ENCODE assay signal across 1 cellular context in the genomic region with DNA sequence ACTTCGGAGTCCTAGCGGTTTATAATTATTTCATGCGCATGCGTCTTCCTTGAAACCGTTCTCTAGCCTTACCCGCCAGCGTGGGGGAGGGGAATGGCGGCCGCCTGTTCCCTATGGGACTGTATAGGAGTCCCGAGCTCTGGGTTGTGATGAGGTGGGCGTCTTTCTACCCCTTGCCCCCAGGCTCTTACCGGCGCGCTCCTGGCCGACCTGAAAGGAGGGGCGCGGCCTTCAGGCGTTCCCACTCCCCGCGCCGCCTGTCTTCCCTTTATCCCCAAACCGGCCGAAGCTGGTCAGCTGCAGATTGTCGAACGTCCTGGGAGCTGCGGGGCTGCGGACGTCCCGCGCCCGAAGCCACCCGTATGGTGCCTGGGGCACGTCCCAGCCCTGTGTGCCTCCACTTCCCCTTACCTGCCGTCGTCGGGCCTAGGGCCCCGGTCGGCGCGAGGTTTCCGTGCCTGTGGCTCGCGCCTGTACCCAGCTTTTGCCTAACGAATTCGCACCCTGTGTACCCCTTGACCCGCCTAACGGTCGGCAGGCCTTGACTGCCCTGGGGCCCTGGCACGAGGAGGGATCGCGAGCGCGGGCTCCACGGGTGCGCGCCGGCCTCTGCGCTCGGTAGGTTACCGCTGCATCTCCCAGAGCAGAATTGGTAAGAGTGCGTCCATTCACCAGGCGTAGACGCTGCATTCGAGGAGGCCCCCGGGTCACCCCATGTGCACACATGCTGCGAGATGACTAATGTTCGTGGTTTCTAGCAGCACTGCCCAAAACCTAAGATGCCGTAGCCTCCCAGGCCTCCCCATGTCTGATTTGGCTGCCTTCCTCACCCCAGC.
TF ChIP-seq lines count a peak whose summit lies in the region.

No MANE protein-coding gene starts in this region.

TF ChIP-seq in GM12878, 131 proteins besides CTCF, POLR2A, EP300 and RAD21 (continues in another document):
- TF ChIP-seq, protein P1, sequence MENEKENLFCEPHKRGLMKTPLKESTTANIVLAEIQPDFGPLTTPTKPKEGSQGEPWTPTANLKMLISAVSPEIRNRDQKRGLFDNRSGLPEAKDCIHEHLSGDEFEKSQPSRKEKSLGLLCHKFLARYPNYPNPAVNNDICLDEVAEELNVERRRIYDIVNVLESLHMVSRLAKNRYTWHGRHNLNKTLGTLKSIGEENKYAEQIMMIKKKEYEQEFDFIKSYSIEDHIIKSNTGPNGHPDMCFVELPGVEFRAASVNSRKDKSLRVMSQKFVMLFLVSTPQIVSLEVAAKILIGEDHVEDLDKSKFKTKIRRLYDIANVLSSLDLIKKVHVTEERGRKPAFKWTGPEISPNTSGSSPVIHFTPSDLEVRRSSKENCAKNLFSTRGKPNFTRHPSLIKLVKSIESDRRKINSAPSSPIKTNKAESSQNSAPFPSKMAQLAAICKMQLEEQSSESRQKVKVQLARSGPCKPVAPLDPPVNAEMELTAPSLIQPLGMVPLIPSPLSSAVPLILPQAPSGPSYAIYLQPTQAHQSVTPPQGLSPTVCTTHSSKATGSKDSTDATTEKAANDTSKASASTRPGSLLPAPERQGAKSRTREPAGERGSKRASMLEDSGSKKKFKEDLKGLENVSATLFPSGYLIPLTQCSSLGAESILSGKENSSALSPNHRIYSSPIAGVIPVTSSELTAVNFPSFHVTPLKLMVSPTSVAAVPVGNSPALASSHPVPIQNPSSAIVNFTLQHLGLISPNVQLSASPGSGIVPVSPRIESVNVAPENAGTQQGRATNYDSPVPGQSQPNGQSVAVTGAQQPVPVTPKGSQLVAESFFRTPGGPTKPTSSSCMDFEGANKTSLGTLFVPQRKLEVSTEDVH (IDR thresholded peaks at IDR 0.05; ENCODE audit: low read depth, partially characterized antibody), result no peak
- TF ChIP-seq NR2C1 (IDR thresholded peaks at IDR 0.05), result no peak
- TF ChIP-seq SPI1 (IDR thresholded peaks at IDR 0.05; ENCODE audit: borderline replicate concordance, insufficient read depth, low read depth, low read length), result peak; percentile 63; the same call in 1 of the 2 replicates
- TF ChIP-seq ATF7 (IDR thresholded peaks at IDR 0.05; ENCODE audit: low read depth), result no peak; the same call in 1 of the 2 replicates
- TF ChIP-seq FOXM1 (IDR thresholded peaks at IDR 0.05; ENCODE audit: low read depth, low read length), result no peak
- no peak for TF ChIP-seq RBBP5 (conservative IDR thresholded peaks at IDR 0.05)
- TF ChIP-seq, protein P2, sequence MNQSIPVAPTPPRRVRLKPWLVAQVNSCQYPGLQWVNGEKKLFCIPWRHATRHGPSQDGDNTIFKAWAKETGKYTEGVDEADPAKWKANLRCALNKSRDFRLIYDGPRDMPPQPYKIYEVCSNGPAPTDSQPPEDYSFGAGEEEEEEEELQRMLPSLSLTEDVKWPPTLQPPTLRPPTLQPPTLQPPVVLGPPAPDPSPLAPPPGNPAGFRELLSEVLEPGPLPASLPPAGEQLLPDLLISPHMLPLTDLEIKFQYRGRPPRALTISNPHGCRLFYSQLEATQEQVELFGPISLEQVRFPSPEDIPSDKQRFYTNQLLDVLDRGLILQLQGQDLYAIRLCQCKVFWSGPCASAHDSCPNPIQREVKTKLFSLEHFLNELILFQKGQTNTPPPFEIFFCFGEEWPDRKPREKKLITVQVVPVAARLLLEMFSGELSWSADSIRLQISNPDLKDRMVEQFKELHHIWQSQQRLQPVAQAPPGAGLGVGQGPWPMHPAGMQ (IDR thresholded peaks at IDR 0.05; ENCODE audit: borderline replicate concordance), result no peak
- TF ChIP-seq, protein P3, sequence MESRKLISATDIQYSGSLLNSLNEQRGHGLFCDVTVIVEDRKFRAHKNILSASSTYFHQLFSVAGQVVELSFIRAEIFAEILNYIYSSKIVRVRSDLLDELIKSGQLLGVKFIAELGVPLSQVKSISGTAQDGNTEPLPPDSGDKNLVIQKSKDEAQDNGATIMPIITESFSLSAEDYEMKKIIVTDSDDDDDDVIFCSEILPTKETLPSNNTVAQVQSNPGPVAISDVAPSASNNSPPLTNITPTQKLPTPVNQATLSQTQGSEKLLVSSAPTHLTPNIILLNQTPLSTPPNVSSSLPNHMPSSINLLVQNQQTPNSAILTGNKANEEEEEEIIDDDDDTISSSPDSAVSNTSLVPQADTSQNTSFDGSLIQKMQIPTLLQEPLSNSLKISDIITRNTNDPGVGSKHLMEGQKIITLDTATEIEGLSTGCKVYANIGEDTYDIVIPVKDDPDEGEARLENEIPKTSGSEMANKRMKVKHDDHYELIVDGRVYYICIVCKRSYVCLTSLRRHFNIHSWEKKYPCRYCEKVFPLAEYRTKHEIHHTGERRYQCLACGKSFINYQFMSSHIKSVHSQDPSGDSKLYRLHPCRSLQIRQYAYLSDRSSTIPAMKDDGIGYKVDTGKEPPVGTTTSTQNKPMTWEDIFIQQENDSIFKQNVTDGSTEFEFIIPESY (IDR thresholded peaks at IDR 0.05), result peak; percentile 97
- TF ChIP-seq MTA3 (IDR thresholded peaks at IDR 0.05; ENCODE audit: borderline replicate concordance, low read length), result no peak
- TF ChIP-seq, protein P4, sequence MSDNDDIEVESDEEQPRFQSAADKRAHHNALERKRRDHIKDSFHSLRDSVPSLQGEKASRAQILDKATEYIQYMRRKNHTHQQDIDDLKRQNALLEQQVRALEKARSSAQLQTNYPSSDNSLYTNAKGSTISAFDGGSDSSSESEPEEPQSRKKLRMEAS (IDR thresholded peaks at IDR 0.05; ENCODE audit: low read depth, low read length), result no peak
- no peak for TF ChIP-seq HDAC6 (IDR thresholded peaks at IDR 0.05; ENCODE audit: unreplicated experiment)
- peak; percentile 30 to 60; a peak in 1 of 4 replicates for TF ChIP-seq IKZF2 (IDR thresholded peaks at IDR 0.05)
- no peak for TF ChIP-seq SMAD1 (IDR thresholded peaks at IDR 0.05; ENCODE audit: low read depth, partially characterized antibody)
- TF ChIP-seq RUNX3 (IDR thresholded peaks at IDR 0.05; ENCODE audit: low read length), result peak; percentile 51
- TF ChIP-seq BACH1 (IDR thresholded peaks at IDR 0.05; ENCODE audit: borderline replicate concordance), result no peak; the same call in 1 of the 2 replicates
- TF ChIP-seq, protein P5, sequence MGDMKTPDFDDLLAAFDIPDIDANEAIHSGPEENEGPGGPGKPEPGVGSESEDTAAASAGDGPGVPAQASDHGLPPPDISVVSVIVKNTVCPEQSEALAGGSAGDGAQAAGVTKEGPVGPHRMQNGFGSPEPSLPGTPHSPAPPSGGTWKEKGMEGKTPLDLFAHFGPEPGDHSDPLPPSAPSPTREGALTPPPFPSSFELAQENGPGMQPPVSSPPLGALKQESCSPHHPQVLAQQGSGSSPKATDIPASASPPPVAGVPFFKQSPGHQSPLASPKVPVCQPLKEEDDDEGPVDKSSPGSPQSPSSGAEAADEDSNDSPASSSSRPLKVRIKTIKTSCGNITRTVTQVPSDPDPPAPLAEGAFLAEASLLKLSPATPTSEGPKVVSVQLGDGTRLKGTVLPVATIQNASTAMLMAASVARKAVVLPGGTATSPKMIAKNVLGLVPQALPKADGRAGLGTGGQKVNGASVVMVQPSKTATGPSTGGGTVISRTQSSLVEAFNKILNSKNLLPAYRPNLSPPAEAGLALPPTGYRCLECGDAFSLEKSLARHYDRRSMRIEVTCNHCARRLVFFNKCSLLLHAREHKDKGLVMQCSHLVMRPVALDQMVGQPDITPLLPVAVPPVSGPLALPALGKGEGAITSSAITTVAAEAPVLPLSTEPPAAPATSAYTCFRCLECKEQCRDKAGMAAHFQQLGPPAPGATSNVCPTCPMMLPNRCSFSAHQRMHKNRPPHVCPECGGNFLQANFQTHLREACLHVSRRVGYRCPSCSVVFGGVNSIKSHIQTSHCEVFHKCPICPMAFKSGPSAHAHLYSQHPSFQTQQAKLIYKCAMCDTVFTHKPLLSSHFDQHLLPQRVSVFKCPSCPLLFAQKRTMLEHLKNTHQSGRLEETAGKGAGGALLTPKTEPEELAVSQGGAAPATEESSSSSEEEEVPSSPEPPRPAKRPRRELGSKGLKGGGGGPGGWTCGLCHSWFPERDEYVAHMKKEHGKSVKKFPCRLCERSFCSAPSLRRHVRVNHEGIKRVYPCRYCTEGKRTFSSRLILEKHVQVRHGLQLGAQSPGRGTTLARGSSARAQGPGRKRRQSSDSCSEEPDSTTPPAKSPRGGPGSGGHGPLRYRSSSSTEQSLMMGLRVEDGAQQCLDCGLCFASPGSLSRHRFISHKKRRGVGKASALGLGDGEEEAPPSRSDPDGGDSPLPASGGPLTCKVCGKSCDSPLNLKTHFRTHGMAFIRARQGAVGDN (IDR thresholded peaks at IDR 0.05), result no peak; the same call in 1 of the 2 replicates
- TF ChIP-seq ZNF207 (IDR thresholded peaks at IDR 0.05; ENCODE audit: borderline replicate concordance), result peak; percentile 52; the same call in 1 of the 2 replicates
- TF ChIP-seq, protein P6, sequence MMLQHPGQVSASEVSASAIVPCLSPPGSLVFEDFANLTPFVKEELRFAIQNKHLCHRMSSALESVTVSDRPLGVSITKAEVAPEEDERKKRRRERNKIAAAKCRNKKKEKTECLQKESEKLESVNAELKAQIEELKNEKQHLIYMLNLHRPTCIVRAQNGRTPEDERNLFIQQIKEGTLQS (IDR thresholded peaks at IDR 0.05; ENCODE audit: borderline replicate concordance, extremely low read depth, low read depth, low read length), result no peak
- TF ChIP-seq, protein P7, sequence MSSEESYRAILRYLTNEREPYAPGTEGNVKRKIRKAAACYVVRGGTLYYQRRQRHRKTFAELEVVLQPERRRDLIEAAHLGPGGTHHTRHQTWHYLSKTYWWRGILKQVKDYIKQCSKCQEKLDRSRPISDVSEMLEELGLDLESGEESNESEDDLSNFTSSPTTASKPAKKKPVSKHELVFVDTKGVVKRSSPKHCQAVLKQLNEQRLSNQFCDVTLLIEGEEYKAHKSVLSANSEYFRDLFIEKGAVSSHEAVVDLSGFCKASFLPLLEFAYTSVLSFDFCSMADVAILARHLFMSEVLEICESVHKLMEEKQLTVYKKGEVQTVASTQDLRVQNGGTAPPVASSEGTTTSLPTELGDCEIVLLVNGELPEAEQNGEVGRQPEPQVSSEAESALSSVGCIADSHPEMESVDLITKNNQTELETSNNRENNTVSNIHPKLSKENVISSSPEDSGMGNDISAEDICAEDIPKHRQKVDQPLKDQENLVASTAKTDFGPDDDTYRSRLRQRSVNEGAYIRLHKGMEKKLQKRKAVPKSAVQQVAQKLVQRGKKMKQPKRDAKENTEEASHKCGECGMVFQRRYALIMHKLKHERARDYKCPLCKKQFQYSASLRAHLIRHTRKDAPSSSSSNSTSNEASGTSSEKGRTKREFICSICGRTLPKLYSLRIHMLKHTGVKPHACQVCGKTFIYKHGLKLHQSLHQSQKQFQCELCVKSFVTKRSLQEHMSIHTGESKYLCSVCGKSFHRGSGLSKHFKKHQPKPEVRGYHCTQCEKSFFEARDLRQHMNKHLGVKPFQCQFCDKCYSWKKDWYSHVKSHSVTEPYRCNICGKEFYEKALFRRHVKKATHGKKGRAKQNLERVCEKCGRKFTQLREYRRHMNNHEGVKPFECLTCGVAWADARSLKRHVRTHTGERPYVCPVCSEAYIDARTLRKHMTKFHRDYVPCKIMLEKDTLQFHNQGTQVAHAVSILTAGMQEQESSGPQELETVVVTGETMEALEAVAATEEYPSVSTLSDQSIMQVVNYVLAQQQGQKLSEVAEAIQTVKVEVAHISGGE (CRISPR knock-in tag; IDR thresholded peaks at IDR 0.05), result no peak
- TF ChIP-seq, protein P8, sequence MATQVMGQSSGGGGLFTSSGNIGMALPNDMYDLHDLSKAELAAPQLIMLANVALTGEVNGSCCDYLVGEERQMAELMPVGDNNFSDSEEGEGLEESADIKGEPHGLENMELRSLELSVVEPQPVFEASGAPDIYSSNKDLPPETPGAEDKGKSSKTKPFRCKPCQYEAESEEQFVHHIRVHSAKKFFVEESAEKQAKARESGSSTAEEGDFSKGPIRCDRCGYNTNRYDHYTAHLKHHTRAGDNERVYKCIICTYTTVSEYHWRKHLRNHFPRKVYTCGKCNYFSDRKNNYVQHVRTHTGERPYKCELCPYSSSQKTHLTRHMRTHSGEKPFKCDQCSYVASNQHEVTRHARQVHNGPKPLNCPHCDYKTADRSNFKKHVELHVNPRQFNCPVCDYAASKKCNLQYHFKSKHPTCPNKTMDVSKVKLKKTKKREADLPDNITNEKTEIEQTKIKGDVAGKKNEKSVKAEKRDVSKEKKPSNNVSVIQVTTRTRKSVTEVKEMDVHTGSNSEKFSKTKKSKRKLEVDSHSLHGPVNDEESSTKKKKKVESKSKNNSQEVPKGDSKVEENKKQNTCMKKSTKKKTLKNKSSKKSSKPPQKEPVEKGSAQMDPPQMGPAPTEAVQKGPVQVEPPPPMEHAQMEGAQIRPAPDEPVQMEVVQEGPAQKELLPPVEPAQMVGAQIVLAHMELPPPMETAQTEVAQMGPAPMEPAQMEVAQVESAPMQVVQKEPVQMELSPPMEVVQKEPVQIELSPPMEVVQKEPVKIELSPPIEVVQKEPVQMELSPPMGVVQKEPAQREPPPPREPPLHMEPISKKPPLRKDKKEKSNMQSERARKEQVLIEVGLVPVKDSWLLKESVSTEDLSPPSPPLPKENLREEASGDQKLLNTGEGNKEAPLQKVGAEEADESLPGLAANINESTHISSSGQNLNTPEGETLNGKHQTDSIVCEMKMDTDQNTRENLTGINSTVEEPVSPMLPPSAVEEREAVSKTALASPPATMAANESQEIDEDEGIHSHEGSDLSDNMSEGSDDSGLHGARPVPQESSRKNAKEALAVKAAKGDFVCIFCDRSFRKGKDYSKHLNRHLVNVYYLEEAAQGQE (IDR thresholded peaks at IDR 0.05; ENCODE audit: low read depth, low read length), result no peak
- no peak for TF ChIP-seq ZNF384 (IDR thresholded peaks at IDR 0.05; ENCODE audit: borderline replicate concordance, low read depth, low read length)
- TF ChIP-seq KLF5 (IDR thresholded peaks at IDR 0.05; ENCODE audit: partially characterized antibody), result no peak
- TF ChIP-seq, protein P9, sequence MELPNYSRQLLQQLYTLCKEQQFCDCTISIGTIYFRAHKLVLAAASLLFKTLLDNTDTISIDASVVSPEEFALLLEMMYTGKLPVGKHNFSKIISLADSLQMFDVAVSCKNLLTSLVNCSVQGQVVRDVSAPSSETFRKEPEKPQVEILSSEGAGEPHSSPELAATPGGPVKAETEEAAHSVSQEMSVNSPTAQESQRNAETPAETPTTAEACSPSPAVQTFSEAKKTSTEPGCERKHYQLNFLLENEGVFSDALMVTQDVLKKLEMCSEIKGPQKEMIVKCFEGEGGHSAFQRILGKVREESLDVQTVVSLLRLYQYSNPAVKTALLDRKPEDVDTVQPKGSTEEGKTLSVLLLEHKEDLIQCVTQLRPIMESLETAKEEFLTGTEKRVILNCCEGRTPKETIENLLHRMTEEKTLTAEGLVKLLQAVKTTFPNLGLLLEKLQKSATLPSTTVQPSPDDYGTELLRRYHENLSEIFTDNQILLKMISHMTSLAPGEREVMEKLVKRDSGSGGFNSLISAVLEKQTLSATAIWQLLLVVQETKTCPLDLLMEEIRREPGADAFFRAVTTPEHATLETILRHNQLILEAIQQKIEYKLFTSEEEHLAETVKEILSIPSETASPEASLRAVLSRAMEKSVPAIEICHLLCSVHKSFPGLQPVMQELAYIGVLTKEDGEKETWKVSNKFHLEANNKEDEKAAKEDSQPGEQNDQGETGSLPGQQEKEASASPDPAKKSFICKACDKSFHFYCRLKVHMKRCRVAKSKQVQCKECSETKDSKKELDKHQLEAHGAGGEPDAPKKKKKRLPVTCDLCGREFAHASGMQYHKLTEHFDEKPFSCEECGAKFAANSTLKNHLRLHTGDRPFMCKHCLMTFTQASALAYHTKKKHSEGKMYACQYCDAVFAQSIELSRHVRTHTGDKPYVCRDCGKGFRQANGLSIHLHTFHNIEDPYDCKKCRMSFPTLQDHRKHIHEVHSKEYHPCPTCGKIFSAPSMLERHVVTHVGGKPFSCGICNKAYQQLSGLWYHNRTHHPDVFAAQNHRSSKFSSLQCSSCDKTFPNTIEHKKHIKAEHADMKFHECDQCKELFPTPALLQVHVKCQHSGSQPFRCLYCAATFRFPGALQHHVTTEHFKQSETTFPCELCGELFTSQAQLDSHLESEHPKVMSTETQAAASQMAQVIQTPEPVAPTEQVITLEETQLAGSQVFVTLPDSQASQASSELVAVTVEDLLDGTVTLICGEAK (IDR thresholded peaks at IDR 0.05; ENCODE audit: borderline replicate concordance), result peak; percentile 64
- no peak for TF ChIP-seq EGR1 (IDR thresholded peaks at IDR 0.05; ENCODE audit: borderline replicate concordance in 1 of 2, low read depth in 2 of 2, low read length in 2 of 2)
- TF ChIP-seq DPF2 (IDR thresholded peaks at IDR 0.05), result peak; percentile 60; the same call in 1 of the 2 replicates
